8 cellular contexts compared by ENCODE assay signal in the genomic region with DNA sequence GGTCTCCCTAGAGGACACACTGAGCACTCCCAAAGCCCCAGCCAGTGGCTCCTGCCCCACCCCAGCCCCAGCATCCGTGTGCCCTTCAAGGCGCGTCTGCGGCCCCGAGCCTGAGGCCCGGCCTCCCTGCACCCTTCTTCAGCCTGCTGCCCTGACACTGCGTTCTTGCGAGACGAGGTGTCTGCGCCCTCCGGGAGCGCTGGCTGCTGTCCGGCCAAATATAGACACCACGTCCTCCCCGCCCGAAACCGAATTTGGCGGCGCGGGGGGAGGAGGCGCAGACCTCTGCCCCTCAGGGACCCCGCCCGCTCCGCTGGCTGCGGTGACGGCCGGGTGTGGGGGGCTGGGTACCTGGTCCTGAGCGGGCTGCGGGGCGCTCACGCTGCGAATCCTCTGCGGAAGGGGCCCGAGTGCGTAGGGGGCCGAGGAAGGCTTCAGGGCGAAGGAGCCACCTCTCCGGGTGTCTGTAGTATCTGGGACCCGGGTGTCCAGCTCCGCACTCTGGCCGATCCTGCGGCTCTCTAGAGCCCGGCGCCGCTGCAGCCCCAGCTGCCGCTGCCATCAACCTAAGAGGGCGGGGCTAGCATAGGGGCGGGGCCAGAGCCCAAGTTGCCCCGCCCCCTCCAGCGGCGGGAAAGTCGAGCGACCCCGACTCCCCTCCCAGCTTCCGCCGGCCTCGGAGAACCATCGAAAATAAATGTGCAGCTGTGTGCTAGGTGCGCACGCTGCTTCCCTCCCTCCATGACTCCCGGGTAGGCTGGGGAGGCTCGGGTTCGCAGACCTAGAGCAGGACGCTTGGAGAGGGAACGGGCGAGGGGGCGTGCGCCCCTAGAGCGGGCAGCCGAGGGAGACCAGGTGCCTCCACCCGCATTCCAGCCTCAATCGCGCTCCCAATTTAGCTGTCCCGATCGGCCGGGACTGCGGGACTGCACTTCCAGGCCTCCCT. TPM values are rescaled to one million over a fixed set of nuclear protein-coding genes. Genes with fewer than 3 reads are reported as not detected.
DNase-seq lines count a peak whose midpoint lies in the region; ATAC-seq, FAIRE-seq and TF ChIP-seq lines count a peak whose summit lies in the region.

A gene (minus strand): TSS at position 576 of the 946 bp plus-strand sequence. CDS start 1,491 bp downstream, outside the sequence.

- DNase-seq in NCI-H1417 (lab: John Stamatoyannopoulos, UW) (peak; percentile 54 to 77 (median 71)), NCI-H1417 treated with DMSO at 0.1 percent for 48 hours (lab: John Stamatoyannopoulos, UW) (no peak), HK-2 (ENCODE audit: unreplicated experiment) (peak; percentile 50), T-cell (peak in 32 of 34 experiments; percentile 42 to 72 (median 60)), GM12878 (ENCODE audit: low read depth, low spot score) (no peak), sigmoid colon (peak; percentile 83), HT-29 (ENCODE audit: low spot score) (no peak)

- peak within 1 kb of the TSS; percentile 74 to 76 (median 75) for H3K4me3 Mint-ChIP-seq in T-cell

- TF ChIP-seq EP300 in GM12878 (IDR thresholded peaks at IDR 0.05; ENCODE audit: borderline replicate concordance in 1 of 2, control insufficient read depth in 1 of 2, low read depth in 2 of 2, low read length in 2 of 2) (no peak), sigmoid colon (IDR thresholded peaks at IDR 0.05) (no peak)

- peak within 1 kb of the TSS; percentile 88 for H3K4me2 ChIP-seq in GM12878 (ENCODE audit: control insufficient read depth, insufficient read depth)

- H3K4me1 Mint-ChIP-seq in T-cell = peaks cover 28 to 51% (median 41%) of the 10 kb centered on the region in 3 donors

- no peaks in the 10 kb centered on the region for H3K36me3 Mint-ChIP-seq in T-cell

- no peaks in the 10 kb centered on the region; a peak in 1 of 4 replicates for H3K27me3 ChIP-seq in GM12878 (replicated peaks in 1 of 2; ENCODE audit: control insufficient read depth in 2 of 2, insufficient read depth in 2 of 2, low read length in 1 of 2)
- no peaks in the 10 kb centered on the region for H3K27me3 ChIP-seq in sigmoid colon

- H3K9me3 Mint-ChIP-seq in T-cell = no peaks in the 10 kb centered on the region

- H3K27ac Mint-ChIP-seq in T-cell = peak within 1 kb of the TSS; percentile 58 to 75

- H3K36me3 ChIP-seq in GM12878 (ENCODE audit: control insufficient read depth in 2 of 2, insufficient read depth in 2 of 2, low read length in 1 of 2) = peaks cover 0 to 4% of the 10 kb centered on the region in 2 experiments; a peak in 1 of 4 replicates
- H3K36me3 ChIP-seq in sigmoid colon = no peaks in the 10 kb centered on the region

- peak within 1 kb of the TSS; percentile 78 for H3K4me3 ChIP-seq in GM12878
- H3K4me3 ChIP-seq in iPS-11a (ENCODE audit: low read depth, low read length) = peak within 1 kb of the TSS; percentile 50
- H3K4me3 ChIP-seq in sigmoid colon = peak within 1 kb of the TSS; percentile 55 to 76 (median 65)

- FAIRE-seq in GM12878 (lab: Jason Lieb, UNC) = no peak

- peak within 1 kb of the TSS; percentile 51 for H2AFZ ChIP-seq in GM12878 (ENCODE audit: control insufficient read depth, low read depth, low read length)

- peak within 1 kb of the TSS; percentile 58; the same call in 1 of the 2 replicates for H3K9ac ChIP-seq in GM12878 (ENCODE audit: control insufficient read depth, insufficient read depth, low read length)

- BruUV-seq in GM12878 (replicated peaks; lab: Mats Ljungman, UMichigan) = no TSS peak

- RAD21 ChIA-PET in GM12878 (lab: Charles Lee; ENCODE audit: unreplicated experiment) = interaction anchor here (1.6 to 2.3 kb wide), 2 partner anchors 157 to 308 kb away, joined by 5 to 8 read pairs; no protein-coding TSS in a partner anchor

- H3K79me2 ChIP-seq in GM12878 (ENCODE audit: control insufficient read depth, insufficient read depth, low read length) = no peaks in the 10 kb centered on the region

- in situ Hi-C loops in GM12878 (cut with MboI) = no loop called here

- peaks cover 10% of the 10 kb centered on the region for H3K4me1 ChIP-seq in GM12878 (ENCODE audit: control insufficient read depth, insufficient read depth, low read length)
- H3K4me1 ChIP-seq in sigmoid colon = peaks cover 0 to 58% (median 39%) of the 10 kb centered on the region in 4 donors

- intact Hi-C loops in GM12878 (cut with micrococcal nuclease; ENCODE audit: unreplicated experiment) (loop anchor here (5.0 kb wide), 1 partner anchor 50 kb away; no protein-coding TSS in a partner anchor), sigmoid colon (cut with DNase I) (loop anchor here (10.0 kb wide), 1 partner anchor 312 kb away; a partner anchor contains a TSS)

- SMC1A ChIA-PET in GM12878 (lab: Charles Lee; ENCODE audit: uncharacterized antibody, unreplicated experiment) = no interaction called here

- peaks cover 3% of the 10 kb centered on the region; the same call in 1 of the 2 replicates for H4K20me1 ChIP-seq in GM12878 (ENCODE audit: control insufficient read depth, insufficient read depth)

- TF ChIP-seq CTCF in GM12878 (IDR thresholded peaks at IDR 0.05 in 2 of 3, conservative IDR thresholded peaks at IDR 0.05 in 1 of 3; ENCODE audit: control insufficient read depth in 2 of 3, extremely low read depth in 1 of 3, insufficient read depth in 1 of 3, low read depth in 3 of 3, low read length in 3 of 3) (no peak), sigmoid colon (IDR thresholded peaks at IDR 0.05) (no peak)

- H3K9me3 ChIP-seq in GM12878 (replicated peaks; ENCODE audit: control insufficient read depth, insufficient read depth, low read length) (no peaks in the 10 kb centered on the region), sigmoid colon (no peaks in the 10 kb centered on the region)

- TF ChIP-seq POLR2A in GM12878 (IDR thresholded peaks at IDR 0.05; ENCODE audit: low read depth, low read length) (no peak), sigmoid colon (IDR thresholded peaks at IDR 0.05) (peak in 1 of 2 donors; percentile 25)

- no peaks in the 10 kb centered on the region for H3K27me3 Mint-ChIP-seq in T-cell

- peak; percentile 64 to 71 (median 69) for ATAC-seq in T-cell (replicated peaks in 1 of 4)
- peak; percentile 71 for ATAC-seq in GM12878

- POLR2A ChIA-PET in T-cell (lab: Charles Lee) = no interaction called here
- POLR2A ChIA-PET in GM12878 (lab: Charles Lee) = no interaction called here

- TF ChIP-seq RAD21 in GM12878 (IDR thresholded peaks at IDR 0.05; ENCODE audit: insufficient read depth, low read depth, low read length) = no peak

- CTCF ChIA-PET in T-cell (lab: Charles Lee) = interaction anchor here (0.7 to 1.0 kb wide), 2 partner anchors 9 to 139 kb away, joined by 3 to 4 read pairs; no protein-coding TSS in a partner anchor
- CTCF ChIA-PET in GM12878 (lab: Yijun Ruan, JAX) = interaction anchor here (1.0 to 5.9 kb wide), 4 partner anchors 76 to 157 kb away, joined by 3 to 114 read pairs (median 8); no protein-coding TSS in a partner anchor

- H3K27ac ChIP-seq in GM12878 (ENCODE audit: control insufficient read depth, insufficient read depth) (no peak within 1 kb of the TSS), sigmoid colon (peak within 1 kb of the TSS; percentile 77 to 92 (median 86))

- WGBS in GM12878 (ENCODE audit: insufficient coverage, insufficient replicate concordance, low lambda C conversion rate, missing lambda C conversion rate) = 6% methylated on average over 49 of the region's 77 CpGs
- WGBS in sigmoid colon, 2 donors = 2 to 9% methylated on average over 77 of the region's 77 CpGs

TF ChIP-seq in GM12878, 131 proteins besides CTCF, POLR2A, EP300 and RAD21 (continues in another document):
- TF ChIP-seq RELA (IDR thresholded peaks at IDR 0.05; ENCODE audit: borderline replicate concordance, partially characterized antibody) = no peak
- no peak for TF ChIP-seq ATF7 (IDR thresholded peaks at IDR 0.05; ENCODE audit: low read depth)
- TF ChIP-seq CHD4 (IDR thresholded peaks at IDR 0.05) = no peak
- TF ChIP-seq ZBED1 (IDR thresholded peaks at IDR 0.05; ENCODE audit: borderline replicate concordance) = no peak
- TF ChIP-seq YY1 (IDR thresholded peaks at IDR 0.05; ENCODE audit: low read depth, low read length) = peak; percentile 16; the same call in 1 of the 2 replicates
- TF ChIP-seq JUND (IDR thresholded peaks at IDR 0.05; ENCODE audit: low read depth, low read length) = no peak
- TF ChIP-seq LARP7 (IDR thresholded peaks at IDR 0.05) = no peak
- no peak for TF ChIP-seq ZNF217 (IDR thresholded peaks at IDR 0.05)
- TF ChIP-seq SMAD5 (IDR thresholded peaks at IDR 0.05; ENCODE audit: low read depth) = no peak
- no peak for TF ChIP-seq ASH2L (IDR thresholded peaks at IDR 0.05; ENCODE audit: borderline replicate concordance, low read depth)
- 0 out of 2 replicates have a peak, but pooled peaks have one; percentile 25 for TF ChIP-seq TCF3 (IDR thresholded peaks at IDR 0.05; ENCODE audit: borderline replicate concordance, insufficient read depth, low read depth, low read length)

RNA-seq across cellular contexts. Expression of the gene that starts here (rescaled TPM):
- total RNA-seq in T-cell (1 to 10 TPM; 2.4 to 4.1 (median 3.6) TPM), GM12878 (2014; rRNA removed) (2.6 and 3.6 TPM in 2 replicates), GM12878 (2014; rRNA removed; fragmentation: Illumina TruSeq; extraction: Trizol) (0.63 and 0.69 TPM in 2 replicates), GM12878 (2021) (3.2 and 3.7 TPM in 2 replicates), sigmoid colon (10 to 100 TPM; 23.9 to 94.4 (median 35.1) TPM)
- 4.0 and 4.3 TPM in 2 replicates for total RNA-seq in GM12878 (2013; cell fraction: nucleolus; rRNA removed)
- polyA plus RNA-seq in GM12878 (2011; ENCODE audit: low read depth) = 0.80 TPM
- polyA plus RNA-seq in GM12878 (2011; rRNA removed) (0.69 and 0.87 TPM in 2 replicates), GM12878 (2014; fragmentation: Illumina TruSeq; extraction: Trizol) (1.3 and 1.9 TPM in 2 replicates), GM12878 (2014; fragmentation: Nextera tagmentation; extraction: Ambion mirVana) (under 1 TPM in 1 of 2 experiments, not detected in 1; 0.26 TPM), GM12878 (2014; rRNA removed) (5.0 and 5.4 TPM in 2 replicates), GM12878 (2016; fragmentation: Nextera tagmentation; extraction: Ambion mirVana) (1 to 10 TPM; 1.7 to 3.3 TPM), sigmoid colon (1 to 10 TPM in 2 of 3 donors, under 1 TPM in 1; 0.23 to 4.9 (median 3.0) TPM)
- 0.60 and 0.99 TPM in 2 replicates for polyA plus RNA-seq in GM12878 (2011; cell fraction: cytosol; rRNA removed)
- polyA plus RNA-seq in GM12878 (2011; cell fraction: nucleus; rRNA removed) = 12.2 and 15.8 TPM in 2 replicates
- 2.5 and 2.6 TPM in 2 replicates for polyA plus RNA-seq in GM12878 (2012)
- 0.72 and 1.2 TPM in 2 replicates for polyA minus RNA-seq in GM12878 (2011; rRNA and poly(A)+ RNA removed)
- not detected in 2 replicates for polyA minus RNA-seq in GM12878 (2011; cell fraction: cytosol; rRNA and poly(A)+ RNA removed)
- 1.6 and 2.0 TPM in 2 replicates for polyA minus RNA-seq in GM12878 (2011; cell fraction: nucleus; rRNA and poly(A)+ RNA removed)
- 0.25 and 0.26 TPM in 2 replicates for total RNA-seq in HT-29 (2014; rRNA removed; shearing (Covaris generic))

Comparison
In these comparisons a context has a peak if more than half of its experiments do, and no peak if none do; other contexts are left out.
1. RNA of the gene that starts here (total RNA-seq): 23.9 to 94.4 TPM in sigmoid colon; 2.4 to 4.1 TPM in T-cell, 0.63 to 4.3 TPM in GM12878 and 0.25 to 0.26 TPM in HT-29; every median in the first group is over 4 times any median in the second.
2. DNase-seq: peak in NCI-H1417 (3 of 3), HK-2 (single experiment), T-cell (32 of 34) and sigmoid colon (single experiment); none in NCI-H1417 treated with DMSO at 0.1 percent for 48 hours (single experiment), GM12878 (single experiment) and HT-29 (single experiment).
3. Peak in every context shown above with its lines, with median percentiles within 50 percentile points of each other: H3K4me3 ChIP-seq.